In the genomic region with DNA sequence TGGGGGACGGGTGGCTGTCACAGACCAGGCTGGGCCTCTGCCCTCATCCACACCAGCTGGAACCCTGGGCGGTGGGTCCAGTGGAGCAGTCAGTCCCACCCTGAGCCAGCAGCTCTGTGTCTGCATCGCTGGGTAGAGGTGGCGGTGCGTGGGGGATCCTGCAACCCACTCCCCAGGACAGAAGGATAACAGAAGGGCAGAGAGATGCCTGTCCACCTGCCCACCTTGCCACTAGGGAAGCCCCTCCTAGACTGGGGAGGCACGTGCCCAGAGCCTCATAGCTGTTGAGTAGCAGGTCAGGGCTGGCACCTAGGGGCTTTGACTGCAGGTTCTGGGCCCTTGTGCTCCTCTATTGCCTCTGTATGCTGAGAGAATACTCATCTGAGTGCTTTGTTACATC, we compare ENCODE assay signal across 13 cellular contexts. TPM values are rescaled to one million over a fixed set of nuclear protein-coding genes. Genes with fewer than 3 reads are reported as not detected.
A peak's percentile ranks its signal among the peaks of the same experiment; 100 is the strongest.
DNase-seq lines count a peak whose midpoint lies in the region; ATAC-seq and TF ChIP-seq lines count a peak whose summit lies in the region.
"Had no signal": no experiment of that assay in that cellular context is flagged by ENCODE, and none has a peak within 500 bp of the region (broad histone marks: within the 10 kb centered on the region; RNA-seq: fewer than 3 reads in every experiment).

No MANE protein-coding gene starts in this region.

- DNase-seq in fibroblast of the aortic adventitia (ENCODE audit: low read depth) = no peak
- no peak for DNase-seq in neural crest cell (ENCODE audit: low read depth, low spot score)
- no peak for DNase-seq in upper lobe of left lung
- no peak for DNase-seq in left lobe of liver (ENCODE audit: low spot score)
- DNase-seq in HCEC 1CT = no peak
- DNase-seq: GOT3, NCI-H1092 treated with DMSO at 0.1 percent for 48 hours, NCI-H524 treated with DMSO at 0.1 percent for 48 hours, occipital lobe had no signal

- H3K36me3 Mint-ChIP-seq in neural crest cell (ENCODE audit: low read depth) = no peaks in the 10 kb centered on the region
- H3K36me3 Mint-ChIP-seq: stimulated activated memory B cell treated with anti-CD40 and anti-IgM and Interleukin-4, amounts not matched to agents 10 μg/mL and 1 μg/mL and 100 μg/mL, for 72 hours; WTC11 had no signal

- H3K4me3 Mint-ChIP-seq in neural crest cell = peak overlapping the region; percentile 94

- H3K9me3 ChIP-seq in upper lobe of left lung = no peaks in the 10 kb centered on the region

- H3K4me1 Mint-ChIP-seq in neural crest cell = peaks cover 36% of the 10 kb centered on the region

- TF ChIP-seq POLR2A in upper lobe of left lung (IDR thresholded peaks at IDR 0.05) = no peak

- peak overlapping the region; percentile 82 for H3K27ac ChIP-seq in VCaP
- H3K27ac ChIP-seq in upper lobe of left lung = peak overlapping the region; percentile 82 to 98 (median 91)

- no peak overlapping the region for H3K27ac Mint-ChIP-seq in neural crest cell (ENCODE audit: unreplicated experiment)
- H3K27ac Mint-ChIP-seq: stimulated activated memory B cell treated with anti-CD40 and anti-IgM and Interleukin-4, amounts not matched to agents 10 μg/mL and 1 μg/mL and 100 μg/mL, for 72 hours; WTC11 had no signal

- TF ChIP-seq CTCF in VCaP (conservative IDR thresholded peaks at IDR 0.05) = no peak
- no peak for TF ChIP-seq CTCF in fibroblast of the aortic adventitia (IDR thresholded peaks at IDR 0.05; ENCODE audit: insufficient read depth, low read length)
- TF ChIP-seq CTCF in neural crest cell (conservative IDR thresholded peaks at IDR 0.05) = no peak
- no peak for TF ChIP-seq CTCF in upper lobe of left lung (IDR thresholded peaks at IDR 0.05)

- H3K36me3 ChIP-seq in upper lobe of left lung = peaks cover 0 to 36% (median 11%) of the 10 kb centered on the region in 4 donors

- H3K27me3 Mint-ChIP-seq in neural crest cell (ENCODE audit: low read depth) = peaks cover 45% of the 10 kb centered on the region

- peaks cover 60 to 98% (median 71%) of the 10 kb centered on the region in 4 donors for H3K4me1 ChIP-seq in upper lobe of left lung

- peak overlapping the region; percentile 95 for H3K4me3 ChIP-seq in fibroblast of the aortic adventitia (ENCODE audit: low read depth, low read length)
- peak overlapping the region; percentile 72 to 95 (median 84) for H3K4me3 ChIP-seq in upper lobe of left lung

- H3K27me3 ChIP-seq in upper lobe of left lung = peaks cover 0 to 13% (median 0%) of the 10 kb centered on the region in 4 donors

- no peak for TF ChIP-seq EP300 in upper lobe of left lung (IDR thresholded peaks at IDR 0.05)

- ATAC-seq in upper lobe of left lung (ENCODE audit: low FRiP score in 2 of 2) = no peak
- no peak for ATAC-seq in left lobe of liver
- no peak for ATAC-seq in HG02571 (IDR thresholded peaks at IDR 0.05; ENCODE audit: unreplicated experiment)
- ATAC-seq: stimulated activated memory B cell treated with anti-CD40 and anti-IgM and Interleukin-4, amounts not matched to agents 10 μg/mL and 1 μg/mL and 100 μg/mL, for 72 hours; WTC11 had no signal

- H3K9me3 Mint-ChIP-seq in neural crest cell = no peaks in the 10 kb centered on the region
- H3K9me3 Mint-ChIP-seq: stimulated activated memory B cell treated with anti-CD40 and anti-IgM and Interleukin-4, amounts not matched to agents 10 μg/mL and 1 μg/mL and 100 μg/mL, for 72 hours; WTC11 had no signal

- WGBS in upper lobe of left lung, 2 donors = 52 to 88% methylated on average over 5 to 6 of the region's 6 CpGs

RNA-seq across cellular contexts. Expression of gene ATOH8, which starts 2.4 kb away (rescaled TPM):
- total RNA-seq in fibroblast of the aortic adventitia (ENCODE audit: low replicate concordance) = 17.0 and 22.0 TPM in 2 replicates
- 6.9 and 7.7 TPM in 2 replicates for total RNA-seq in neural crest cell
- 100 to 1,000 TPM in 2 of 6 donors, 10 to 100 TPM in 4; 60.2 to 121 (median 85.1) TPM for total RNA-seq in upper lobe of left lung
- total RNA-seq in left lobe of liver = 28.0 TPM
